Comparison of ENCODE assay signal across 25 cellular contexts in genomic region chr14:79436325-79436724, GRCh38.
"Had no signal": no experiment of that assay in that cellular context is flagged by ENCODE, and none has a peak within 500 bp of the region (broad histone marks: within the 10 kb centered on the region; RNA-seq: fewer than 3 reads in every experiment).

No MANE protein-coding gene starts in this region.

- H3K9ac ChIP-seq: parathyroid adenoma had no signal

- H3K4me3 ChIP-seq: heart right ventricle, left ventricle myocardium inferior, lung, right atrium auricular region, right lobe of liver, skin epidermis, stomach, suprapubic skin, thoracic aorta, tibial artery, upper lobe of right lung had no signal

- H3K4me1 ChIP-seq: left ventricle myocardium inferior, right atrium auricular region, right lobe of liver, suprapubic skin, upper lobe of right lung had no signal

- H3K27me3 ChIP-seq: heart right ventricle, right atrium auricular region, right lobe of liver, stomach, suprapubic skin, tibial artery, upper lobe of right lung had no signal

- H3K9me3 ChIP-seq: heart right ventricle, left ventricle myocardium inferior, right atrium auricular region, right lobe of liver, stomach, suprapubic skin, thoracic aorta, tibial artery, upper lobe of right lung had no signal

- H3K27ac ChIP-seq: heart right ventricle, left ventricle myocardium inferior, parathyroid adenoma, right atrium auricular region, right lobe of liver, skin epidermis, suprapubic skin, thoracic aorta, tibial artery, upper lobe of right lung had no signal

- H2AFZ ChIP-seq: parathyroid adenoma had no signal

- H3K36me3 ChIP-seq: heart right ventricle, left ventricle myocardium inferior, right atrium auricular region, right lobe of liver, stomach, suprapubic skin, thoracic aorta, tibial artery, upper lobe of right lung had no signal

- DNase-seq: glutamatergic neuron; heart right ventricle; hippocampal formation; kidney; left ventricle myocardium inferior; mesendoderm; naive thymus-derived CD8-positive, alpha-beta T cell; nucleus accumbens; right lobe of liver; stimulated activated CD4-positive, alpha-beta T cell treated with anti-CD3 and anti-CD28 coated beads, Interleukin-12 subunit alpha, Interleukin-12 subunit beta, amount 100 ng/mL, for 4 hours; stimulated activated CD4-positive, alpha-beta T cell treated with anti-CD3 and anti-CD28 coated beads, Interleukin-15, amount 100 ng/mL, for 24 hours; stimulated activated CD4-positive, alpha-beta T cell treated with anti-CD3 and anti-CD28 coated beads, Interleukin-2, amount 100 ng/mL, for 24 hours; stimulated activated CD4-positive, alpha-beta T cell treated with anti-CD3 and anti-CD28 coated beads, Interleukin-4, amount 100 ng/mL, for 1 hour; stimulated activated naive B cell treated with anti-CD40 and anti-IgM and Interleukin-4, amounts not matched to agents 10 μg/mL and 1 μg/mL and 100 μg/mL, for 72 hours; stimulated activated naive CD8-positive, alpha-beta T cell treated with anti-CD3 and anti-CD28 coated beads, Interleukin-15, Interleukin-2, amounts not matched to agents 100 U/mL and 50 U/mL, for 24 hours; stomach; tibial artery; trophoblast cell; upper lobe of right lung had no signal

- ATAC-seq: heart right ventricle; naive thymus-derived CD8-positive, alpha-beta T cell; right lobe of liver; stimulated activated naive B cell treated with anti-CD40 and anti-IgM and Interleukin-4, amounts not matched to agents 10 μg/mL and 1 μg/mL and 100 μg/mL, for 72 hours; stimulated activated naive CD8-positive, alpha-beta T cell treated with anti-CD3 and anti-CD28 coated beads, Interleukin-15, Interleukin-2, amounts not matched to agents 100 U/mL and 50 U/mL, for 24 hours; upper lobe of right lung had no signal
